ENCODE assay signal across 26 cellular contexts in genomic region chr2:203797363-203798111, GRCh38.
DNase-seq lines count a peak whose midpoint lies in the region; ATAC-seq and TF ChIP-seq lines count a peak whose summit lies in the region.
"Had no signal": no experiment of that assay in that cellular context is flagged by ENCODE, and none has a peak within 500 bp of the region (broad histone marks: within the 10 kb centered on the region; RNA-seq: fewer than 3 reads in every experiment).

No MANE protein-coding gene starts in this region.

- TF ChIP-seq CTCF in astrocyte of the spinal cord (IDR thresholded peaks at IDR 0.05; ENCODE audit: low read depth, low read length): no peak
- no peak for TF ChIP-seq CTCF in osteoblast (IDR thresholded peaks at IDR 0.05; ENCODE audit: extremely low read depth, low read depth, low read length)

- in situ Hi-C loops in astrocyte of the spinal cord (cut with HindIII; ENCODE audit: low sequenced_read_pairs): no loop called here

- no peak for ATAC-seq in HG03097 (IDR thresholded peaks at IDR 0.05; ENCODE audit: low FRiP score, unreplicated experiment)
- ATAC-seq in HG02588 (IDR thresholded peaks at IDR 0.05; ENCODE audit: unreplicated experiment): no peak
- ATAC-seq in GM18502 (IDR thresholded peaks at IDR 0.05; ENCODE audit: poor library complexity, unreplicated experiment): no peak
- ATAC-seq: activated CD8-positive, alpha-beta T cell treated with anti-CD3 and anti-CD28 coated beads, Interleukin-2, amount 10 ng/mL, durations not matched to agents 7 days and 5 days; activated naive CD4-positive, alpha-beta T cell treated with anti-CD3 and anti-CD28 coated beads, Interleukin-2, amount 50 U/mL, for 72 hours; naive thymus-derived CD8-positive, alpha-beta T cell had no signal

- peak overlapping the region; percentile 83 for H3K27ac ChIP-seq in osteoblast (ENCODE audit: low read depth, low read length)
- H3K27ac ChIP-seq: BLaER1, left lung, SJCRH30 had no signal

- no peaks in the 10 kb centered on the region for H3K9me3 ChIP-seq in osteoblast (ENCODE audit: low read depth, low read length)
- H3K9me3 ChIP-seq: left lung, SJCRH30 had no signal

- H3K4me3 ChIP-seq in astrocyte of the spinal cord (ENCODE audit: low read depth, low read length): no peak overlapping the region
- no peak overlapping the region for H3K4me3 ChIP-seq in osteoblast (ENCODE audit: insufficient read depth, low read length)
- H3K4me3 ChIP-seq: BLaER1, left lung, SJCRH30, skin epidermis, tibial nerve had no signal

- no peaks in the 10 kb centered on the region for H3K36me3 ChIP-seq in osteoblast (ENCODE audit: insufficient read depth, low read length)
- H3K36me3 ChIP-seq: BLaER1, left lung, SJCRH30, tibial nerve had no signal

- no peaks in the 10 kb centered on the region for H4K20me1 ChIP-seq in osteoblast (ENCODE audit: insufficient read depth, low read length)
- H4K20me1 ChIP-seq: BLaER1 had no signal

- H2AFZ ChIP-seq in osteoblast (ENCODE audit: low read length): peak overlapping the region; percentile 72

- DNase-seq in CD1c-positive myeloid dendritic cell (ENCODE audit: extremely low spot score): peak; percentile 22
- peak; percentile 55 for DNase-seq in LHCN-M2 (ENCODE audit: low read depth)
- peak; percentile 53 for DNase-seq in astrocyte of the spinal cord (ENCODE audit: low read depth, low spot score)
- no peak for DNase-seq in osteoblast (ENCODE audit: insufficient read length, low spot score, missing footprints)
- DNase-seq in DMS79 treated with DMSO at 0.1 percent for 48 hours (lab: John Stamatoyannopoulos, UW): no peak
- DNase-seq: activated CD8-positive, alpha-beta T cell treated with anti-CD3 and anti-CD28 coated beads, Interleukin-2, amount 10 ng/mL, durations not matched to agents 7 days and 5 days; COR-L47; dermis blood vessel endothelial cell; DMS79; GOT3; left lung; naive thymus-derived CD8-positive, alpha-beta T cell; NCI-H1105; NCI-H187 treated with DMSO at 0.1 percent for 48 hours; NCI-H524 treated with DMSO at 0.1 percent for 48 hours; nucleus accumbens; SJCRH30; stimulated activated CD4-positive, alpha-beta T cell treated with anti-CD3 and anti-CD28 coated beads, Interleukin-1b, Interleukin-23, amount 100 ng/mL, for 48 hours; T-helper 1 cell had no signal

- peaks cover 35% of the 10 kb centered on the region for H3K4me1 ChIP-seq in osteoblast (ENCODE audit: insufficient read depth, low read length)
- H3K4me1 ChIP-seq: tibial nerve had no signal

- H3K79me2 ChIP-seq in osteoblast (ENCODE audit: insufficient read depth, low read length): no peaks in the 10 kb centered on the region

- no peaks in the 10 kb centered on the region for H3K27me3 ChIP-seq in osteoblast (ENCODE audit: insufficient read depth, low read length)
- H3K27me3 ChIP-seq: left lung, SJCRH30, tibial nerve had no signal

- H3K4me2 ChIP-seq in osteoblast (ENCODE audit: insufficient read depth, low read length): no peak overlapping the region
- H3K4me2 ChIP-seq: BLaER1 had no signal

Comparison
In these comparisons a context has a peak if more than half of its experiments do, and no peak if none do; other contexts are left out.
1. DNase-seq: peak in CD1c-positive myeloid dendritic cell (single experiment), LHCN-M2 (single experiment) and astrocyte of the spinal cord (single experiment); none in osteoblast (single experiment) and DMS79 treated with DMSO at 0.1 percent for 48 hours (single experiment).